In genomic region chr2:145287686-145288085, GRCh38 we compare ENCODE assay signal across 17 cellular contexts.
"Had no signal": no experiment of that assay in that cellular context is flagged by ENCODE, and none has a peak within 500 bp of the region (broad histone marks: within the 10 kb centered on the region; RNA-seq: fewer than 3 reads in every experiment).

No MANE protein-coding gene starts in this region.

- ATAC-seq: activated CD8-positive, alpha-beta T cell treated with anti-CD3 and anti-CD28 coated beads for 36 hours; activated T-cell treated with anti-CD3 and anti-CD28 coated beads, Interleukin-2, amount 50 U/mL, for 4 hours; body of pancreas; gastrocnemius medialis; left colon; WTC11 had no signal

- DNase-seq: activated CD4-positive, alpha-beta T cell treated with anti-CD3 and anti-CD28 coated beads for 48 hours; activated CD8-positive, alpha-beta T cell treated with anti-CD3 and anti-CD28 coated beads for 36 hours; activated effector memory CD4-positive, alpha-beta T cell treated with Interleukin-2 at 50 U/mL for 16 hours; activated T-cell treated with anti-CD3 and anti-CD28 coated beads, Interleukin-2, amount 50 U/mL, for 4 hours; body of pancreas; central memory CD4-positive, alpha-beta T cell; cortex of kidney; effector CD4-positive, alpha-beta T cell; esophagus squamous epithelium; gastrocnemius medialis; left colon; stimulated activated CD4-positive, alpha-beta T cell treated with anti-CD3 and anti-CD28 coated beads, Interleukin-4, amount 100 ng/mL, for 24 hours; stimulated activated naive CD4-positive, alpha-beta T cell; T-helper 2 cell; transverse colon had no signal

- H3K4me3 ChIP-seq: body of pancreas, esophagus squamous epithelium, gastrocnemius medialis, transverse colon, vagina had no signal
